Comparison of ENCODE assay signal across 8 cellular contexts in genomic region chr9:92133949-92134604, GRCh38. TPM values are rescaled to one million over a fixed set of nuclear protein-coding genes. Genes with fewer than 3 reads are reported as not detected.
DNase-seq lines count a peak whose midpoint lies in the region; ATAC-seq and TF ChIP-seq lines count a peak whose summit lies in the region.

No MANE protein-coding gene starts in this region.

- H2BK15ac ChIP-seq in mesendoderm (replicated peaks; ENCODE audit: low read depth): no peak overlapping the region

- no peaks in the 10 kb centered on the region for H3K79me1 ChIP-seq in mesendoderm (ENCODE audit: low read length)

- peak overlapping the region; percentile 68 for H3K56ac ChIP-seq in mesendoderm (ENCODE audit: low read length)

- peaks cover 5% of the 10 kb centered on the region for H3K4me1 Mint-ChIP-seq in endodermal cell

- peak; percentile 84 for TF ChIP-seq CTCF in HL-60 (IDR thresholded peaks at IDR 0.05; ENCODE audit: insufficient read depth, low read length)
- peak; percentile 99 for TF ChIP-seq CTCF in endodermal cell (conservative IDR thresholded peaks at IDR 0.05)

- no peak overlapping the region for H3K4me2 ChIP-seq in mesendoderm (ENCODE audit: low read length)

- H3K27ac ChIP-seq in HL-60 (replicated peaks) (no peak overlapping the region), endodermal cell (ENCODE audit: low read depth, low read length) (no peak overlapping the region), mesendoderm (ENCODE audit: low read depth, low read length) (no peak overlapping the region)

- no peak overlapping the region for H2BK5ac ChIP-seq in mesendoderm (ENCODE audit: low read length)

- WGBS in endodermal cell (ENCODE audit: insufficient coverage in 1 of 2, insufficient read length in 1 of 2), 2 experiments: 33 to 69% methylated on average over 4 to 19 of the region's 19 CpGs
- WGBS in mesendoderm (ENCODE audit: extremely low coverage, insufficient coverage, low lambda C conversion rate): no CpG with 5 or more reads among the region's 19 CpGs

- peak; percentile 83 for ATAC-seq in GM18867 (IDR thresholded peaks at IDR 0.05; ENCODE audit: unreplicated experiment)

- peak overlapping the region; percentile 30 for H3K4me3 Mint-ChIP-seq in endodermal cell

- no peaks in the 10 kb centered on the region for H3K36me3 Mint-ChIP-seq in endodermal cell (ENCODE audit: low read depth)

- no peak overlapping the region for H3K9ac ChIP-seq in endodermal cell (ENCODE audit: extremely low read depth, low read length, poor library complexity, severe bottlenecking)
- H3K9ac ChIP-seq in mesendoderm (ENCODE audit: low read length): no peak overlapping the region

- H3K4ac ChIP-seq in mesendoderm (ENCODE audit: low read depth, low read length): no peak overlapping the region

- no peaks in the 10 kb centered on the region for H3K79me2 ChIP-seq in mesendoderm (ENCODE audit: control insufficient read depth, insufficient read depth, low read length)

- no peak overlapping the region for H2BK120ac ChIP-seq in mesendoderm (ENCODE audit: low read depth, low read length)

- no peak overlapping the region for H3K18ac ChIP-seq in mesendoderm (ENCODE audit: low read length)

- H3K9me3 ChIP-seq in endodermal cell (ENCODE audit: control insufficient read depth, low read length): no peaks in the 10 kb centered on the region

- H3K9me3 Mint-ChIP-seq in endodermal cell: peaks cover 5% of the 10 kb centered on the region

- H2AK5ac ChIP-seq in mesendoderm (ENCODE audit: low read length): no peak overlapping the region

- H3K27me3 Mint-ChIP-seq in endodermal cell (ENCODE audit: insufficient read depth): peaks cover 17% of the 10 kb centered on the region

- H4K8ac ChIP-seq in mesendoderm (ENCODE audit: low read depth, low read length): no peak overlapping the region

- H4K5ac ChIP-seq in mesendoderm (ENCODE audit: low read length): no peak overlapping the region

- H3K23ac ChIP-seq in mesendoderm (ENCODE audit: low read length): no peak overlapping the region

- in situ Hi-C loops in ACHN (cut with HindIII; ENCODE audit: low pct_ligation_motif_present, low pct_unique_long_range_greater_than_20kb, low sequenced_read_pairs): no loop called here

- H3K4me3 ChIP-seq in HL-60 (replicated peaks; ENCODE audit: insufficient read depth, low read length): no peak overlapping the region
- H3K4me3 ChIP-seq in endodermal cell (ENCODE audit: low read length): no peak overlapping the region
- H3K4me3 ChIP-seq in mesendoderm (ENCODE audit: low read length): no peak overlapping the region

- no peaks in the 10 kb centered on the region for H3K36me3 ChIP-seq in endodermal cell (ENCODE audit: control insufficient read depth, insufficient read depth, low read length)
- H3K36me3 ChIP-seq in mesendoderm (ENCODE audit: control insufficient read depth, insufficient read depth, low read length): no peaks in the 10 kb centered on the region

- DNase-seq in ACHN: peak; percentile 82
- DNase-seq in HL-60 (ENCODE audit: low read depth in 1 of 2, low spot score in 1 of 2): peak; percentile 66 to 76
- DNase-seq in NOMO-1 treated with DMSO at 0.1 percent for 48 hours (lab: John Stamatoyannopoulos, UW; ENCODE audit: unreplicated experiment): peak; percentile 31
- peak; percentile 37 to 60 for DNase-seq in activated CD8-positive, alpha-beta memory T cell treated with anti-CD3 and anti-CD28 coated beads for 1 hour (ENCODE audit: extremely low read depth in 1 of 2, low read depth in 1 of 2)
- DNase-seq in endodermal cell: peak; percentile 97
- peak; percentile 94 for DNase-seq in mesendoderm
- peak; percentile 57 to 72 for DNase-seq in stimulated activated CD8-positive, alpha-beta memory T cell treated with anti-CD3 and anti-CD28 coated beads, Interleukin-2, amount 100 ng/mL, for 48 hours (ENCODE audit: low read depth in 2 of 2)

- H3K27ac Mint-ChIP-seq in endodermal cell: no peak overlapping the region

- H3K4me1 ChIP-seq in endodermal cell (ENCODE audit: control insufficient read depth, insufficient read depth, low read length): no peaks in the 10 kb centered on the region
- no peaks in the 10 kb centered on the region for H3K4me1 ChIP-seq in mesendoderm (ENCODE audit: control insufficient read depth, low read depth, low read length)

- H3K27me3 ChIP-seq in HL-60 (ENCODE audit: insufficient read depth, poor library complexity, severe bottlenecking): no peaks in the 10 kb centered on the region
- H3K27me3 ChIP-seq in endodermal cell (ENCODE audit: control insufficient read depth, insufficient read depth, low read length, poor library complexity, severe bottlenecking): no peaks in the 10 kb centered on the region
- no peaks in the 10 kb centered on the region for H3K27me3 ChIP-seq in mesendoderm (ENCODE audit: insufficient read depth, low read length, poor library complexity)

RNA-seq across cellular contexts. Expression of gene SPTLC1, which starts 18.9 kb away (rescaled TPM):
- 10 to 100 TPM; 68.3 to 75.6 TPM for total RNA-seq in endodermal cell
- polyA plus RNA-seq in endodermal cell (2013, experiment 1 of 2): 67.1 TPM
- 63.4 TPM for polyA plus RNA-seq in endodermal cell (2013, experiment 2 of 2)
- polyA plus RNA-seq in mesendoderm (2013, experiment 1 of 2): 64.5 TPM
- polyA plus RNA-seq in mesendoderm (2013, experiment 2 of 2): 61.3 TPM

Comparison
In these comparisons a context has a peak if more than half of its experiments do, and no peak if none do; other contexts are left out.
1. DNase-seq: peak in every context shown above with its lines; median percentile 97 in endodermal cell; 94 in mesendoderm; 82 in ACHN; 71 in HL-60; 64 in stimulated activated CD8-positive, alpha-beta memory T cell treated with anti-CD3 and anti-CD28 coated beads, Interleukin-2, amount 100 ng/mL, for 48 hours; 48 in activated CD8-positive, alpha-beta memory T cell treated with anti-CD3 and anti-CD28 coated beads for 1 hour; 31 in NOMO-1 treated with DMSO at 0.1 percent for 48 hours.